In the genomic region with DNA sequence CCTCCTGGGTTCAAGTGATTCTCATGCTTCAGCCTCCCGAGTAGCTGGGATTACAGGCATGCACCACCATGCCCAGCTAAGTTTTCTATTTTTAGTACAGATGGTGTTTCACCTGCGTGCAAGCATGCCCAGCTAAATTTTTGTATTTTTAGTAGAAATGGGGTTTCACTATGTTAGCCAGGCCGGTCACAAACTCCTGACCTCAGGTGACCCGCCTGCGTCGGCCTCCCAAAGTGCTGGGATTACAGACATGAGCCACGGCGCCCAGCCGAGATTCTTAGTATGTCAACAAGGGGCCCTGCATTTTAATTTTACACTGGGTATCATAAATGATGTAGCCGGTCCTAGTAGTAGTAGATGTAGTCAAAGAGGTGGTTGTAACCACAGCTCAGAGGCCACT, we compare ENCODE assay signal across 6 cellular contexts.
A peak's percentile ranks its signal among the peaks of the same experiment; 100 is the strongest.
DNase-seq lines count a peak whose midpoint lies in the region; ATAC-seq and TF ChIP-seq lines count a peak whose summit lies in the region.
"Not testable (repeated sequence)": the region's sequence is repeated elsewhere in the genome, so short reads cannot be mapped to it uniquely, and the experiment has no call there.

No MANE protein-coding gene starts in this region.

- ATAC-seq in naive B cell (ENCODE audit: low read depth in 2 of 2); stimulated activated naive B cell treated with anti-CD40 and anti-IgM and Interleukin-4, amounts not matched to agents 10 μg/mL and 1 μg/mL and 100 μg/mL, for 72 hours (replicated peaks): not testable (repeated sequence)

- H3K27ac Mint-ChIP-seq in IgD-negative memory B cell, result peak overlapping the region in 2 of 3 donors; percentile 14 to 71
- peak overlapping the region in 5 of 6 donors; percentile 12 to 97 (median 83) for H3K27ac Mint-ChIP-seq in naive B cell
- H3K27ac Mint-ChIP-seq in stimulated activated naive B cell treated with anti-CD40 and anti-IgM and Interleukin-4, amounts not matched to agents 10 μg/mL and 1 μg/mL and 100 μg/mL, for 72 hours, result peak overlapping the region; percentile 42

- H3F3A ChIP-seq in OCI-LY1 (ENCODE audit: insufficient read depth, low read length) (peaks cover 19% of the 10 kb centered on the region), SU-DHL-6 (ENCODE audit: insufficient read depth) (peaks cover 49% of the 10 kb centered on the region)

- H3K4me1 ChIP-seq in BLaER1, result peaks cover 63% of the 10 kb centered on the region
- peaks cover 95% of the 10 kb centered on the region for H3K4me1 ChIP-seq in OCI-LY1 (ENCODE audit: insufficient read depth, low read length, severe bottlenecking)

- not testable (repeated sequence) for H3K36me3 Mint-ChIP-seq in IgD-negative memory B cell; naive B cell; stimulated activated naive B cell treated with anti-CD40 and anti-IgM and Interleukin-4, amounts not matched to agents 10 μg/mL and 1 μg/mL and 100 μg/mL, for 72 hours

- not testable (repeated sequence) for H4K20me1 ChIP-seq in BLaER1; OCI-LY1 (ENCODE audit: insufficient read depth, low read length); SU-DHL-6 (ENCODE audit: low read depth, low read length)

- not testable (repeated sequence) for H3K9me3 Mint-ChIP-seq in IgD-negative memory B cell; naive B cell; stimulated activated naive B cell treated with anti-CD40 and anti-IgM and Interleukin-4, amounts not matched to agents 10 μg/mL and 1 μg/mL and 100 μg/mL, for 72 hours

- not testable (repeated sequence) for H2AFZ ChIP-seq in OCI-LY1 (ENCODE audit: low read length); SU-DHL-6 (ENCODE audit: low read depth, low read length, severe bottlenecking)

- H3K27me3 ChIP-seq in BLaER1; OCI-LY1 (ENCODE audit: insufficient read depth, low read length); SU-DHL-6 (ENCODE audit: low read length): not testable (repeated sequence)

- TF ChIP-seq CTCF in OCI-LY1 (IDR thresholded peaks at IDR 0.05; ENCODE audit: low read length); SU-DHL-6 (IDR thresholded peaks at IDR 0.05; ENCODE audit: insufficient read depth, low read length, poor library complexity, severe bottlenecking): not testable (repeated sequence)

- H3K4me1 Mint-ChIP-seq in IgD-negative memory B cell, result peaks cover 37 to 45% (median 40%) of the 10 kb centered on the region in 3 donors
- peaks cover 48 to 75% (median 71%) of the 10 kb centered on the region in 3 donors for H3K4me1 Mint-ChIP-seq in naive B cell
- H3K4me1 Mint-ChIP-seq in stimulated activated naive B cell treated with anti-CD40 and anti-IgM and Interleukin-4, amounts not matched to agents 10 μg/mL and 1 μg/mL and 100 μg/mL, for 72 hours, result peaks cover 50 to 92% of the 10 kb centered on the region in 2 donors

- H3K27ac ChIP-seq in BLaER1, result not testable (repeated sequence)
- peak overlapping the region; percentile 100 for H3K27ac ChIP-seq in OCI-LY1 (ENCODE audit: low read depth, low read length, poor library complexity, severe bottlenecking)
- peak overlapping the region; percentile 94 for H3K27ac ChIP-seq in SU-DHL-6 (ENCODE audit: low read depth, low read length)

- not testable (repeated sequence) for H3K79me2 ChIP-seq in OCI-LY1 (ENCODE audit: insufficient read depth, low read length); SU-DHL-6 (ENCODE audit: insufficient read depth, low read length)

- not testable (repeated sequence) for H3K9ac ChIP-seq in BLaER1
- peak overlapping the region; percentile 52 for H3K9ac ChIP-seq in OCI-LY1 (ENCODE audit: low read length)
- H3K9ac ChIP-seq in SU-DHL-6 (ENCODE audit: low read length), result peak overlapping the region; percentile 16; the same call in 1 of the 2 replicates

- DNase-seq in naive B cell; stimulated activated naive B cell treated with anti-CD40 and anti-IgM and Interleukin-4, amounts not matched to agents 10 μg/mL and 1 μg/mL and 100 μg/mL, for 72 hours: not testable (repeated sequence)

- not testable (repeated sequence) for H3K27me3 Mint-ChIP-seq in IgD-negative memory B cell; naive B cell; stimulated activated naive B cell treated with anti-CD40 and anti-IgM and Interleukin-4, amounts not matched to agents 10 μg/mL and 1 μg/mL and 100 μg/mL, for 72 hours

- not testable (repeated sequence) for H3K9me3 ChIP-seq in BLaER1; OCI-LY1 (ENCODE audit: low read length); SU-DHL-6 (ENCODE audit: insufficient read depth, low read length)

- not testable (repeated sequence) for H3K9me2 ChIP-seq in OCI-LY1 (ENCODE audit: low read depth, low read length); SU-DHL-6 (replicated peaks; ENCODE audit: insufficient read depth, low read length)

- H3K4me2 ChIP-seq in BLaER1, result peak overlapping the region; percentile 93
- peak overlapping the region; percentile 30; the same call in 1 of the 2 replicates for H3K4me2 ChIP-seq in OCI-LY1 (ENCODE audit: low read length)
- peak overlapping the region; percentile 24 for H3K4me2 ChIP-seq in SU-DHL-6 (ENCODE audit: low read depth, low read length, poor library complexity, severe bottlenecking)

- H3K4me3 ChIP-seq in BLaER1; OCI-LY1 (ENCODE audit: low read depth, low read length, poor library complexity, severe bottlenecking); SU-DHL-6 (ENCODE audit: insufficient read depth, low read length, poor library complexity, severe bottlenecking): not testable (repeated sequence)

- peak overlapping the region in 3 of 4 donors; percentile 30 to 69 (median 63) for H3K4me3 Mint-ChIP-seq in IgD-negative memory B cell
- peak overlapping the region in 6 of 8 donors; percentile 24 to 80 (median 52) for H3K4me3 Mint-ChIP-seq in naive B cell
- H3K4me3 Mint-ChIP-seq in stimulated activated naive B cell treated with anti-CD40 and anti-IgM and Interleukin-4, amounts not matched to agents 10 μg/mL and 1 μg/mL and 100 μg/mL, for 72 hours, result not testable (repeated sequence)

- not testable (repeated sequence) for H3K36me3 ChIP-seq in BLaER1; OCI-LY1 (ENCODE audit: insufficient read depth, low read length); SU-DHL-6 (ENCODE audit: low read length)

Comparison
In these comparisons a context has a peak if more than half of its experiments do, and no peak if none do; other contexts are left out.
1. H3K4me2 ChIP-seq: peak in every context shown above with its lines; median percentile 93 in BLaER1; 30 in OCI-LY1; 24 in SU-DHL-6.